16 cellular contexts compared by ENCODE assay signal in genomic region chr7:27808626-27809025, GRCh38.
DNase-seq lines count a peak whose midpoint lies in the region; ATAC-seq, FAIRE-seq and TF ChIP-seq lines count a peak whose summit lies in the region.
"Had no signal": no experiment of that assay in that cellular context is flagged by ENCODE, and none has a peak within 500 bp of the region (broad histone marks: within the 10 kb centered on the region; RNA-seq: fewer than 3 reads in every experiment).

No MANE protein-coding gene starts in this region.

- H3K27ac Mint-ChIP-seq in chondrocyte (ENCODE audit: unreplicated experiment) = peak overlapping the region; percentile 90
- H3K27ac Mint-ChIP-seq: activated CD8-positive, alpha-beta T cell treated with anti-CD3 and anti-CD28 coated beads for 36 hours; T-helper 17 cell had no signal

- TF ChIP-seq CTCF in chondrocyte (IDR thresholded peaks at IDR 0.05) (no peak), mucosa of descending colon (IDR thresholded peaks at IDR 0.05) (no peak)

- H3K9me3 Mint-ChIP-seq in chondrocyte (ENCODE audit: low read depth) = no peaks in the 10 kb centered on the region
- H3K9me3 Mint-ChIP-seq: activated CD8-positive, alpha-beta T cell treated with anti-CD3 and anti-CD28 coated beads for 36 hours had no signal

- peaks cover 32% of the 10 kb centered on the region for H3K4me1 Mint-ChIP-seq in chondrocyte (ENCODE audit: low read depth)

- DNase-seq in AG08395 (ENCODE audit: low spot score) (peak; percentile 63), LHCN-M2 (ENCODE audit: low read depth) (peak; percentile 75), chondrocyte (ENCODE audit: low spot score) (no peak), mucosa of gallbladder (ENCODE audit: low spot score) (no peak), mucosa of descending colon (no peak)
- DNase-seq in activated CD4-positive, alpha-beta T cell treated with anti-CD3 and anti-CD28 coated beads, Interleukin-2, amount 50 U/mL, for 48 hours = no peak
- DNase-seq: activated CD8-positive, alpha-beta T cell treated with anti-CD3 and anti-CD28 coated beads for 36 hours; COR-L47; NCI-H1105; T-helper 17 cell had no signal

- no peaks in the 10 kb centered on the region for H3K9me3 ChIP-seq in mucosa of descending colon

- no peaks in the 10 kb centered on the region for H3K4me1 ChIP-seq in mucosa of descending colon (ENCODE audit: low read depth)
- H3K4me1 ChIP-seq: parathyroid adenoma had no signal

- ATAC-seq in GM18498 (IDR thresholded peaks at IDR 0.05; ENCODE audit: unreplicated experiment) (no peak), mucosa of descending colon (no peak)
- ATAC-seq: activated CD8-positive, alpha-beta T cell treated with anti-CD3 and anti-CD28 coated beads for 36 hours; GM12878; T-helper 17 cell had no signal

- no peaks in the 10 kb centered on the region for H3K36me3 ChIP-seq in mucosa of descending colon (ENCODE audit: low read depth)

- H3K36me3 Mint-ChIP-seq in chondrocyte (ENCODE audit: low read depth) = peaks cover 9% of the 10 kb centered on the region

- H3K27me3 Mint-ChIP-seq in chondrocyte (ENCODE audit: low read depth) = no peaks in the 10 kb centered on the region
- H3K27me3 Mint-ChIP-seq: activated CD8-positive, alpha-beta T cell treated with anti-CD3 and anti-CD28 coated beads for 36 hours; activated naive CD8-positive, alpha-beta T cell; T-helper 17 cell had no signal

- peak; percentile 76 for FAIRE-seq in islet of Langerhans (lab: Jason Lieb, UNC)
- FAIRE-seq: endothelial cell of umbilical vein, GM12878 had no signal

- intact Hi-C loops in mucosa of descending colon (cut with DNase I, micrococcal nuclease) = no loop called here

- no peak overlapping the region for H3K4me3 Mint-ChIP-seq in chondrocyte (ENCODE audit: unreplicated experiment)
- H3K4me3 Mint-ChIP-seq: activated CD8-positive, alpha-beta T cell treated with anti-CD3 and anti-CD28 coated beads for 36 hours; activated naive CD8-positive, alpha-beta T cell; T-helper 17 cell had no signal

- no peak overlapping the region for H3K4me3 ChIP-seq in mucosa of descending colon
- H3K4me3 ChIP-seq: GM12878 had no signal

Comparison
In these comparisons a context has a peak if more than half of its experiments do, and no peak if none do; other contexts are left out.
1. DNase-seq: peak in AG08395 (single experiment) and LHCN-M2 (single experiment); none in chondrocyte (single experiment), mucosa of gallbladder (single experiment), mucosa of descending colon (0 of 3) and activated CD4-positive, alpha-beta T cell treated with anti-CD3 and anti-CD28 coated beads, Interleukin-2, amount 50 U/mL, for 48 hours (0 of 2).